Comparison of ENCODE assay signal across 14 cellular contexts in the genomic region with DNA sequence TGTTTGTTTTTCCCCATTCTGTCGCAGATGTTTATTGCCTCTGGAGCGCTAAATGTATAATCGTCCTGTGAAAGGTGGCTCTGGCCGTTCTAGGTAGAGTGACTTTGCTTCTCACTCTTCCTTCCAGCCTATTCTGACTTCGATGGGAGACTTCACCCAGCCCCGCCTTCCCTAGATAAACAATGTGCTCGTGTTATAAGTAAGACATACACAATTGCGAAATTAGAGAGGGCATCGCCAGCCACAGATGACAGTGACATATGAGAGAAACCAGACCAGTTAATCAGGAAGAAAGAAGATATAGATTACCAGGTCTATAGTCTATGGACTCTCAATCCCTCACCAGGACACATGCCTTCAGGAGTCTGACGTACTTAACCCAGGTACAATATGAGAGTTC.
DNase-seq lines count a peak whose midpoint lies in the region; ATAC-seq and TF ChIP-seq lines count a peak whose summit lies in the region.
"Had no signal": no experiment of that assay in that cellular context is flagged by ENCODE, and none has a peak within 500 bp of the region (broad histone marks: within the 10 kb centered on the region; RNA-seq: fewer than 3 reads in every experiment).

No MANE protein-coding gene starts in this region.

- TF ChIP-seq POLR2A in right lobe of liver (IDR thresholded peaks at IDR 0.05), result no peak

- ATAC-seq in naive thymus-derived CD4-positive, alpha-beta T cell, result no peak
- no peak for ATAC-seq in right lobe of liver
- ATAC-seq in HG03378 (IDR thresholded peaks at IDR 0.05; ENCODE audit: unreplicated experiment), result no peak
- ATAC-seq: HepG2, PC-3 had no signal

- H3K4me3 ChIP-seq in adipocyte (ENCODE audit: low read length) (no peak overlapping the region), right lobe of liver (no peak overlapping the region)
- no peak overlapping the region for H3K4me3 ChIP-seq in naive thymus-derived CD4-positive, alpha-beta T cell (ENCODE audit: low read length)

- H3K9me3 ChIP-seq in adipocyte (ENCODE audit: control insufficient read depth, low read length), result no peaks in the 10 kb centered on the region
- no peaks in the 10 kb centered on the region for H3K9me3 ChIP-seq in naive thymus-derived CD4-positive, alpha-beta T cell (ENCODE audit: control insufficient read depth in 2 of 3, low read length in 3 of 3)
- H3K9me3 ChIP-seq in right lobe of liver, result no peaks in the 10 kb centered on the region

- intact Hi-C loops in naive thymus-derived CD4-positive, alpha-beta T cell (cut with micrococcal nuclease), result no loop called here
- intact Hi-C loops in right lobe of liver (cut with DNase I), result no loop called here

- POLR2A ChIA-PET in naive thymus-derived CD4-positive, alpha-beta T cell (lab: Charles Lee), result no interaction called here

- H3K27ac ChIP-seq in naive thymus-derived CD4-positive, alpha-beta T cell (ENCODE audit: low read depth, low read length), result no peak overlapping the region
- no peak overlapping the region for H3K27ac ChIP-seq in right lobe of liver
- H3K27ac ChIP-seq: KMS-11 had no signal

- H3K9me3 Mint-ChIP-seq in naive thymus-derived CD4-positive, alpha-beta T cell, result peaks cover 0 to 21% (median 5%) of the 10 kb centered on the region in 11 donors

- no peaks in the 10 kb centered on the region for H3K4me1 Mint-ChIP-seq in naive thymus-derived CD4-positive, alpha-beta T cell
- H3K4me1 Mint-ChIP-seq: CD8-positive, alpha-beta memory T cell had no signal

- 51% methylated on average over 10 of the region's 10 CpGs for WGBS in right lobe of liver (ENCODE audit: insufficient coverage, low coverage, low lambda C conversion rate, missing lambda C conversion rate)

- CTCF ChIA-PET in naive thymus-derived CD4-positive, alpha-beta T cell (lab: Charles Lee), result no interaction called here

- TF ChIP-seq CTCF in right lobe of liver (IDR thresholded peaks at IDR 0.05), result no peak

- peaks cover 0 to 4% (median 0%) of the 10 kb centered on the region in 5 donors for H3K36me3 Mint-ChIP-seq in naive thymus-derived CD4-positive, alpha-beta T cell
- H3K36me3 Mint-ChIP-seq: CD8-positive, alpha-beta memory T cell had no signal

- no peaks in the 10 kb centered on the region for H3K27me3 Mint-ChIP-seq in naive thymus-derived CD4-positive, alpha-beta T cell
- H3K27me3 Mint-ChIP-seq: CD8-positive, alpha-beta memory T cell had no signal

- no peak overlapping the region for H3K27ac Mint-ChIP-seq in naive thymus-derived CD4-positive, alpha-beta T cell
- H3K27ac Mint-ChIP-seq: CD8-positive, alpha-beta memory T cell had no signal

- no peak overlapping the region for H3K4me3 Mint-ChIP-seq in naive thymus-derived CD4-positive, alpha-beta T cell
- H3K4me3 Mint-ChIP-seq: CD8-positive, alpha-beta memory T cell had no signal

- H3K27me3 ChIP-seq in adipocyte (replicated peaks; ENCODE audit: control insufficient read depth, insufficient read depth, low read length) (no peaks in the 10 kb centered on the region), right lobe of liver (no peaks in the 10 kb centered on the region)
- H3K27me3 ChIP-seq in naive thymus-derived CD4-positive, alpha-beta T cell (ENCODE audit: control insufficient read depth in 2 of 2, insufficient read depth in 2 of 2, low read length in 2 of 2), result no peaks in the 10 kb centered on the region

- H3K36me3 ChIP-seq in adipocyte (ENCODE audit: control insufficient read depth, insufficient read depth, low read length, severe bottlenecking) (no peaks in the 10 kb centered on the region), right lobe of liver (no peaks in the 10 kb centered on the region)
- H3K36me3 ChIP-seq in naive thymus-derived CD4-positive, alpha-beta T cell (ENCODE audit: control insufficient read depth in 2 of 3, insufficient read depth in 3 of 3, low read length in 3 of 3), result no peaks in the 10 kb centered on the region

- no peak overlapping the region for H3K9ac ChIP-seq in adipocyte (ENCODE audit: low read length)
- H3K9ac ChIP-seq: KMS-11 had no signal

- H3K4me1 ChIP-seq in adipocyte (ENCODE audit: control insufficient read depth, insufficient read depth, low read length) (no peaks in the 10 kb centered on the region), right lobe of liver (no peaks in the 10 kb centered on the region)
- H3K4me1 ChIP-seq in naive thymus-derived CD4-positive, alpha-beta T cell (ENCODE audit: control insufficient read depth in 2 of 2, insufficient read depth in 2 of 2, low read length in 2 of 2), result no peaks in the 10 kb centered on the region

- DNase-seq in A172 (ENCODE audit: low spot score), result peak; percentile 24
- DNase-seq in DMS153 (lab: John Stamatoyannopoulos, UW), result peak; percentile 60
- DNase-seq in NCI-H460 (ENCODE audit: extremely low read depth, low read depth), result peak; percentile 83
- DNase-seq in adipocyte (ENCODE audit: low read depth), result peak; percentile 27
- DNase-seq in naive thymus-derived CD4-positive, alpha-beta T cell, result no peak
- no peak for DNase-seq in right lobe of liver
- no peak for DNase-seq in Ammon's horn (ENCODE audit: low spot score)
- DNase-seq: CD8-positive, alpha-beta memory T cell; MM.1S; NCI-H524 treated with DMSO at 0.1 percent for 48 hours; PC-3 had no signal

Comparison
In these comparisons a context has a peak if more than half of its experiments do, and no peak if none do; other contexts are left out.
1. DNase-seq: peak in A172 (single experiment), DMS153 (single experiment), NCI-H460 (single experiment) and adipocyte (single experiment); none in naive thymus-derived CD4-positive, alpha-beta T cell (0 of 9), right lobe of liver (0 of 3) and Ammon's horn (single experiment).